In genomic region chr11:8084352-8084751, GRCh38 we compare ENCODE assay signal across 15 cellular contexts. TPM values are rescaled to one million over a fixed set of nuclear protein-coding genes. Genes with fewer than 3 reads are reported as not detected.
DNase-seq lines count a peak whose midpoint lies in the region; ATAC-seq and TF ChIP-seq lines count a peak whose summit lies in the region.
"Had no signal": no experiment of that assay in that cellular context is flagged by ENCODE, and none has a peak within 500 bp of the region (broad histone marks: within the 10 kb centered on the region; RNA-seq: fewer than 3 reads in every experiment).

No MANE protein-coding gene starts in this region.

- H3K27ac Mint-ChIP-seq in chondrocyte (ENCODE audit: unreplicated experiment) (no peak overlapping the region), nephron (peak overlapping the region in 1 of 3 experiments; percentile 25)
- H3K27ac Mint-ChIP-seq: CD4-positive, CD25-positive, alpha-beta regulatory T cell had no signal

- DNase-seq in chondrocyte (ENCODE audit: low spot score) (peak; percentile 77), spleen (peak; percentile 12), KBM-7 (no peak), SKM-1 (lab: John Stamatoyannopoulos, UW; ENCODE audit: unreplicated experiment) (no peak)
- DNase-seq: CD4-positive, CD25-positive, alpha-beta regulatory T cell; DMS53; GM23248; H7; IMR-90 had no signal

- H3K4me1 ChIP-seq in BLaER1 treated with 17β-estradiol and CSF1 and Interleukin-3, amounts not matched to agents 10 nM and 100 nM: peaks cover 0 to 83% (median 73%) of the 10 kb centered on the region in 10 experiments; a peak in 15 of 20 replicates
- peaks cover 4 to 17% (median 12%) of the 10 kb centered on the region in 6 donors for H3K4me1 ChIP-seq in spleen

- H3K27me3 Mint-ChIP-seq in chondrocyte (ENCODE audit: low read depth) (no peaks in the 10 kb centered on the region), nephron (ENCODE audit: low read depth) (peaks cover 8% of the 10 kb centered on the region)

- H3K9me3 Mint-ChIP-seq in chondrocyte (ENCODE audit: low read depth) (no peaks in the 10 kb centered on the region), nephron (no peaks in the 10 kb centered on the region)

- no peaks in the 10 kb centered on the region for H3K9me3 ChIP-seq in BLaER1 treated with 17β-estradiol and CSF1 and Interleukin-3, amounts not matched to agents 10 nM and 100 nM (replicated peaks in 1 of 11)
- H3K9me3 ChIP-seq in spleen: no peaks in the 10 kb centered on the region
- H3K9me3 ChIP-seq: A549 had no signal

- no peak for TF ChIP-seq POLR2A in spleen (IDR thresholded peaks at IDR 0.05)

- ATAC-seq in HG03095 (IDR thresholded peaks at IDR 0.05; ENCODE audit: unreplicated experiment) (no peak), GM18520 (IDR thresholded peaks at IDR 0.05; ENCODE audit: unreplicated experiment) (no peak)
- ATAC-seq: A549 had no signal

- H3K4me1 Mint-ChIP-seq in chondrocyte (ENCODE audit: low read depth): peaks cover 30% of the 10 kb centered on the region
- H3K4me1 Mint-ChIP-seq in nephron: peaks cover 58% of the 10 kb centered on the region

- peaks cover 0 to 7% (median 0%) of the 10 kb centered on the region in 11 experiments; a peak in 2 of 22 replicates for H3K27me3 ChIP-seq in BLaER1 treated with 17β-estradiol and CSF1 and Interleukin-3, amounts not matched to agents 10 nM and 100 nM
- peaks cover 0 to 73% (median 14%) of the 10 kb centered on the region in 7 donors for H3K27me3 ChIP-seq in spleen (replicated peaks in 1 of 7)

- H3K36me3 ChIP-seq in BLaER1 treated with 17β-estradiol and CSF1 and Interleukin-3, amounts not matched to agents 10 nM and 100 nM: no peaks in the 10 kb centered on the region
- H3K36me3 ChIP-seq in spleen: no peaks in the 10 kb centered on the region

- H3K9ac ChIP-seq in BLaER1 treated with 17β-estradiol and CSF1 and Interleukin-3, amounts not matched to agents 10 nM and 100 nM: no peak overlapping the region
- H3K9ac ChIP-seq: GM23248 had no signal

- no peak overlapping the region for H3K4me3 ChIP-seq in BLaER1 treated with 17β-estradiol and CSF1 and Interleukin-3, amounts not matched to agents 10 nM and 100 nM
- H3K4me3 ChIP-seq in spleen: no peak overlapping the region
- H3K4me3 ChIP-seq: A549, GM23248 had no signal

- H3K4me2 ChIP-seq in BLaER1 treated with 17β-estradiol and CSF1 and Interleukin-3, amounts not matched to agents 10 nM and 100 nM: peak overlapping the region in 8 of 11 experiments; percentile 6 to 86 (median 52); a peak in 13 of 22 replicates
- H3K4me2 ChIP-seq: A549 had no signal

- in situ Hi-C loops in KBM-7 (cut with MboI; ENCODE audit: low pct_unique_long_range_greater_than_20kb, low sequenced_read_pairs): no loop called here

- peaks cover 0 to 50% (median 0%) of the 10 kb centered on the region in 11 experiments; a peak in 9 of 22 replicates for H4K20me1 ChIP-seq in BLaER1 treated with 17β-estradiol and CSF1 and Interleukin-3, amounts not matched to agents 10 nM and 100 nM

- H3K27ac ChIP-seq in BLaER1 treated with 17β-estradiol and CSF1 and Interleukin-3, amounts not matched to agents 10 nM and 100 nM: no peak overlapping the region
- no peak overlapping the region for H3K27ac ChIP-seq in spleen
- H3K27ac ChIP-seq: A549, GM23248 had no signal

- TF ChIP-seq CTCF in chondrocyte (IDR thresholded peaks at IDR 0.05) (no peak), nephron (IDR thresholded peaks at IDR 0.05; ENCODE audit: unreplicated experiment in 3 of 3) (no peak), spleen (IDR thresholded peaks at IDR 0.05 in 8 of 11, conservative IDR thresholded peaks at IDR 0.05 in 3 of 11) (no peak)

- H3K4me3 Mint-ChIP-seq in chondrocyte (ENCODE audit: unreplicated experiment) (no peak overlapping the region), nephron (peak overlapping the region in 2 of 3 experiments; percentile 53 to 55)
- H3K4me3 Mint-ChIP-seq: CD4-positive, CD25-positive, alpha-beta regulatory T cell had no signal

- 85 to 94% (median 91%) methylated on average over 6 of the region's 6 CpGs for WGBS in spleen, 5 donors

- intact Hi-C loops in spleen (cut with DNase I; ENCODE audit: low total_unique reads): no loop called here

- no peaks in the 10 kb centered on the region for H3K36me3 Mint-ChIP-seq in chondrocyte (ENCODE audit: low read depth)
- no peaks in the 10 kb centered on the region for H3K36me3 Mint-ChIP-seq in nephron (ENCODE audit: low read depth)
- H3K36me3 Mint-ChIP-seq: CD4-positive, CD25-positive, alpha-beta regulatory T cell had no signal

RNA-seq across cellular contexts. Expression of gene TUB, which starts 3.3 kb away (rescaled TPM):
- total RNA-seq in chondrocyte (14.1 to 17.2 TPM (median 14.3 TPM) in 3 replicates), spleen (1 to 10 TPM; 1.4 to 3.2 (median 2.1) TPM)
- under 1 TPM; 0.17 to 0.42 (median 0.21) TPM for polyA plus RNA-seq in spleen
- total RNA-seq: HT-29 had no signal

Comparison
In these comparisons a context has a peak if more than half of its experiments do, and no peak if none do; other contexts are left out.
1. DNase-seq: peak in chondrocyte (single experiment) and spleen (single experiment); none in KBM-7 (single experiment) and SKM-1 (single experiment).